8 cellular contexts compared by ENCODE assay signal in genomic region chr1:167781558-167781957, GRCh38.
"Had no signal": no experiment of that assay in that cellular context is flagged by ENCODE, and none has a peak within 500 bp of the region (broad histone marks: within the 10 kb centered on the region; RNA-seq: fewer than 3 reads in every experiment).

No MANE protein-coding gene starts in this region.

- H3K27ac ChIP-seq: HL-60, KMS-11 had no signal

- H3K4me2 ChIP-seq: KMS-11 had no signal

- ATAC-seq: HepG2 had no signal

- H3K27me3 Mint-ChIP-seq: IgD-negative memory B cell had no signal

- DNase-seq: IMR-90, KBM-7, KG1 had no signal

- H3K4me3 Mint-ChIP-seq: IgD-negative memory B cell had no signal

- H3K9ac ChIP-seq: KMS-11 had no signal

- FAIRE-seq: HepG2, HTR-8/SVneo had no signal
